1 cellular context compared by ENCODE assay signal in genomic region chr9:17863213-17863883, GRCh38.
TF ChIP-seq lines count a peak whose summit lies in the region.

No MANE protein-coding gene starts in this region.

TF ChIP-seq in GM12878, 131 proteins besides CTCF, POLR2A, EP300 and RAD21 (continued from another document and continues in another):
- TF ChIP-seq ZNF687 (IDR thresholded peaks at IDR 0.05) (no peak), MXI1 (IDR thresholded peaks at IDR 0.05; ENCODE audit: low read depth, low read length) (no peak), ZNF217 (IDR thresholded peaks at IDR 0.05) (0 out of 2 replicates have a peak, but pooled peaks have one; percentile 13), MLLT1 (IDR thresholded peaks at IDR 0.05) (peak; percentile 99), PAX8 (IDR thresholded peaks at IDR 0.05) (no peak), NR2C2 (IDR thresholded peaks at IDR 0.05; ENCODE audit: borderline replicate concordance, control insufficient read depth, insufficient read length, low read depth) (no peak), USF2 (IDR thresholded peaks at IDR 0.05; ENCODE audit: borderline replicate concordance, low read depth, low read length) (no peak), TBL1XR1 (IDR thresholded peaks at IDR 0.05; ENCODE audit: low read depth, low read length) (0 out of 2 replicates have a peak, but pooled peaks have one; percentile 8), SREBF2 (IDR thresholded peaks at IDR 0.05; ENCODE audit: low read length) (no peak), ZNF384 (IDR thresholded peaks at IDR 0.05; ENCODE audit: borderline replicate concordance, low read depth, low read length) (peak; percentile 24; the same call in 1 of the 2 replicates), RBBP5 (conservative IDR thresholded peaks at IDR 0.05) (no peak), BRCA1 (IDR thresholded peaks at IDR 0.05; ENCODE audit: low read depth, low read length) (no peak), NRF1 (conservative IDR thresholded peaks at IDR 0.05; ENCODE audit: low read depth, low read length) (no peak), NFXL1 (IDR thresholded peaks at IDR 0.05; ENCODE audit: borderline replicate concordance) (no peak), ZZZ3 (IDR thresholded peaks at IDR 0.05; ENCODE audit: control insufficient read depth, insufficient read length, low read depth) (no peak), STAT1 (conservative IDR thresholded peaks at IDR 0.05) (no peak), HDGF (IDR thresholded peaks at IDR 0.05) (no peak), ZBED1 (IDR thresholded peaks at IDR 0.05; ENCODE audit: borderline replicate concordance) (0 out of 2 replicates have a peak, but pooled peaks have one; percentile 25), LARP7 (IDR thresholded peaks at IDR 0.05) (no peak), ZNF622 (IDR thresholded peaks at IDR 0.05) (no peak), SIX5 (IDR thresholded peaks at IDR 0.05; ENCODE audit: low read depth, low read length, severe bottlenecking) (no peak), JUNB (IDR thresholded peaks at IDR 0.05) (peak; percentile 58), MYB (IDR thresholded peaks at IDR 0.05; ENCODE audit: borderline replicate concordance, low read depth, low read length) (no peak), SUPT20H (IDR thresholded peaks at IDR 0.05; ENCODE audit: borderline replicate concordance, control insufficient read depth, low read depth, low read length) (no peak), ATF7 (IDR thresholded peaks at IDR 0.05; ENCODE audit: low read depth) (peak; percentile 92), MTA2 (IDR thresholded peaks at IDR 0.05; ENCODE audit: low read depth) (peak; percentile 96), JUND (IDR thresholded peaks at IDR 0.05; ENCODE audit: low read depth, low read length) (no peak), ASH2L (IDR thresholded peaks at IDR 0.05; ENCODE audit: borderline replicate concordance, low read depth) (no peak), NR2C1 (IDR thresholded peaks at IDR 0.05) (no peak), KAT2A (conservative IDR thresholded peaks at IDR 0.05; ENCODE audit: control insufficient read depth, low read depth, low read length) (no peak), ATF3 (IDR thresholded peaks at IDR 0.05; ENCODE audit: borderline replicate concordance, extremely low read depth, low read depth, low read length) (no peak), ZBTB33 (IDR thresholded peaks at IDR 0.05) (no peak), TAF1 (IDR thresholded peaks at IDR 0.05; ENCODE audit: borderline replicate concordance, low read depth, low read length) (no peak)
- TF ChIP-seq, protein P1, sequence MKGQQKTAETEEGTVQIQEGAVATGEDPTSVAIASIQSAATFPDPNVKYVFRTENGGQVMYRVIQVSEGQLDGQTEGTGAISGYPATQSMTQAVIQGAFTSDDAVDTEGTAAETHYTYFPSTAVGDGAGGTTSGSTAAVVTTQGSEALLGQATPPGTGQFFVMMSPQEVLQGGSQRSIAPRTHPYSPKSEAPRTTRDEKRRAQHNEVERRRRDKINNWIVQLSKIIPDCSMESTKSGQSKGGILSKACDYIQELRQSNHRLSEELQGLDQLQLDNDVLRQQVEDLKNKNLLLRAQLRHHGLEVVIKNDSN (IDR thresholded peaks at IDR 0.05; ENCODE audit: borderline replicate concordance, extremely low read length, insufficient read depth, low read depth, low read length) = no peak
- TF ChIP-seq, protein P2, sequence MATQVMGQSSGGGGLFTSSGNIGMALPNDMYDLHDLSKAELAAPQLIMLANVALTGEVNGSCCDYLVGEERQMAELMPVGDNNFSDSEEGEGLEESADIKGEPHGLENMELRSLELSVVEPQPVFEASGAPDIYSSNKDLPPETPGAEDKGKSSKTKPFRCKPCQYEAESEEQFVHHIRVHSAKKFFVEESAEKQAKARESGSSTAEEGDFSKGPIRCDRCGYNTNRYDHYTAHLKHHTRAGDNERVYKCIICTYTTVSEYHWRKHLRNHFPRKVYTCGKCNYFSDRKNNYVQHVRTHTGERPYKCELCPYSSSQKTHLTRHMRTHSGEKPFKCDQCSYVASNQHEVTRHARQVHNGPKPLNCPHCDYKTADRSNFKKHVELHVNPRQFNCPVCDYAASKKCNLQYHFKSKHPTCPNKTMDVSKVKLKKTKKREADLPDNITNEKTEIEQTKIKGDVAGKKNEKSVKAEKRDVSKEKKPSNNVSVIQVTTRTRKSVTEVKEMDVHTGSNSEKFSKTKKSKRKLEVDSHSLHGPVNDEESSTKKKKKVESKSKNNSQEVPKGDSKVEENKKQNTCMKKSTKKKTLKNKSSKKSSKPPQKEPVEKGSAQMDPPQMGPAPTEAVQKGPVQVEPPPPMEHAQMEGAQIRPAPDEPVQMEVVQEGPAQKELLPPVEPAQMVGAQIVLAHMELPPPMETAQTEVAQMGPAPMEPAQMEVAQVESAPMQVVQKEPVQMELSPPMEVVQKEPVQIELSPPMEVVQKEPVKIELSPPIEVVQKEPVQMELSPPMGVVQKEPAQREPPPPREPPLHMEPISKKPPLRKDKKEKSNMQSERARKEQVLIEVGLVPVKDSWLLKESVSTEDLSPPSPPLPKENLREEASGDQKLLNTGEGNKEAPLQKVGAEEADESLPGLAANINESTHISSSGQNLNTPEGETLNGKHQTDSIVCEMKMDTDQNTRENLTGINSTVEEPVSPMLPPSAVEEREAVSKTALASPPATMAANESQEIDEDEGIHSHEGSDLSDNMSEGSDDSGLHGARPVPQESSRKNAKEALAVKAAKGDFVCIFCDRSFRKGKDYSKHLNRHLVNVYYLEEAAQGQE (IDR thresholded peaks at IDR 0.05; ENCODE audit: low read depth, low read length) = no peak
- TF ChIP-seq, protein P3, sequence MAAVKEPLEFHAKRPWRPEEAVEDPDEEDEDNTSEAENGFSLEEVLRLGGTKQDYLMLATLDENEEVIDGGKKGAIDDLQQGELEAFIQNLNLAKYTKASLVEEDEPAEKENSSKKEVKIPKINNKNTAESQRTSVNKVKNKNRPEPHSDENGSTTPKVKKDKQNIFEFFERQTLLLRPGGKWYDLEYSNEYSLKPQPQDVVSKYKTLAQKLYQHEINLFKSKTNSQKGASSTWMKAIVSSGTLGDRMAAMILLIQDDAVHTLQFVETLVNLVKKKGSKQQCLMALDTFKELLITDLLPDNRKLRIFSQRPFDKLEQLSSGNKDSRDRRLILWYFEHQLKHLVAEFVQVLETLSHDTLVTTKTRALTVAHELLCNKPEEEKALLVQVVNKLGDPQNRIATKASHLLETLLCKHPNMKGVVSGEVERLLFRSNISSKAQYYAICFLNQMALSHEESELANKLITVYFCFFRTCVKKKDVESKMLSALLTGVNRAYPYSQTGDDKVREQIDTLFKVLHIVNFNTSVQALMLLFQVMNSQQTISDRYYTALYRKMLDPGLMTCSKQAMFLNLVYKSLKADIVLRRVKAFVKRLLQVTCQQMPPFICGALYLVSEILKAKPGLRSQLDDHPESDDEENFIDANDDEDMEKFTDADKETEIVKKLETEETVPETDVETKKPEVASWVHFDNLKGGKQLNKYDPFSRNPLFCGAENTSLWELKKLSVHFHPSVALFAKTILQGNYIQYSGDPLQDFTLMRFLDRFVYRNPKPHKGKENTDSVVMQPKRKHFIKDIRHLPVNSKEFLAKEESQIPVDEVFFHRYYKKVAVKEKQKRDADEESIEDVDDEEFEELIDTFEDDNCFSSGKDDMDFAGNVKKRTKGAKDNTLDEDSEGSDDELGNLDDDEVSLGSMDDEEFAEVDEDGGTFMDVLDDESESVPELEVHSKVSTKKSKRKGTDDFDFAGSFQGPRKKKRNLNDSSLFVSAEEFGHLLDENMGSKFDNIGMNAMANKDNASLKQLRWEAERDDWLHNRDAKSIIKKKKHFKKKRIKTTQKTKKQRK (IDR thresholded peaks at IDR 0.05; ENCODE audit: low read depth, low read length) = no peak
- TF ChIP-seq, protein P4, sequence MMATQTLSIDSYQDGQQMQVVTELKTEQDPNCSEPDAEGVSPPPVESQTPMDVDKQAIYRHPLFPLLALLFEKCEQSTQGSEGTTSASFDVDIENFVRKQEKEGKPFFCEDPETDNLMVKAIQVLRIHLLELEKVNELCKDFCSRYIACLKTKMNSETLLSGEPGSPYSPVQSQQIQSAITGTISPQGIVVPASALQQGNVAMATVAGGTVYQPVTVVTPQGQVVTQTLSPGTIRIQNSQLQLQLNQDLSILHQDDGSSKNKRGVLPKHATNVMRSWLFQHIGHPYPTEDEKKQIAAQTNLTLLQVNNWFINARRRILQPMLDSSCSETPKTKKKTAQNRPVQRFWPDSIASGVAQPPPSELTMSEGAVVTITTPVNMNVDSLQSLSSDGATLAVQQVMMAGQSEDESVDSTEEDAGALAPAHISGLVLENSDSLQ (IDR thresholded peaks at IDR 0.05) = peak; percentile 67
